ENCODE assay signal across 9 cellular contexts in genomic region chr19:7682175-7682855, GRCh38. TPM values are rescaled to one million over a fixed set of nuclear protein-coding genes. Genes with fewer than 3 reads are reported as not detected.
DNase-seq lines count a peak whose midpoint lies in the region; ATAC-seq and TF ChIP-seq lines count a peak whose summit lies in the region.
"Had no signal": no experiment of that assay in that cellular context is flagged by ENCODE, and none has a peak within 500 bp of the region (broad histone marks: within the 10 kb centered on the region; RNA-seq: fewer than 3 reads in every experiment).

No MANE protein-coding gene starts in this region.

- H3K27me3 Mint-ChIP-seq in activated CD8-positive, alpha-beta memory T cell treated with anti-CD3 and anti-CD28 coated beads, Interleukin-2, amount 10 ng/mL, durations not matched to agents 7 days and 5 days = peaks cover 13% of the 10 kb centered on the region
- peaks cover 4% of the 10 kb centered on the region for H3K27me3 Mint-ChIP-seq in activated naive CD8-positive, alpha-beta T cell treated with anti-CD3 and anti-CD28 coated beads, Interleukin-2, amount 10 ng/mL, durations not matched to agents 7 days and 5 days

- TF ChIP-seq CTCF in suprapubic skin (IDR thresholded peaks at IDR 0.05) = no peak

- ATAC-seq in activated CD8-positive, alpha-beta memory T cell treated with anti-CD3 and anti-CD28 coated beads, Interleukin-2, amount 10 ng/mL, durations not matched to agents 7 days and 5 days = no peak
- ATAC-seq in activated naive CD8-positive, alpha-beta T cell treated with anti-CD3 and anti-CD28 coated beads, Interleukin-2, amount 10 ng/mL, durations not matched to agents 7 days and 5 days (ENCODE audit: low read depth) = no peak
- ATAC-seq in HG02938 (IDR thresholded peaks at IDR 0.05; ENCODE audit: unreplicated experiment) (no peak), GM21360 (IDR thresholded peaks at IDR 0.05; ENCODE audit: unreplicated experiment) (no peak)

- H3K27ac ChIP-seq in suprapubic skin = no peak overlapping the region

- peaks cover 36% of the 10 kb centered on the region for H3K4me1 ChIP-seq in suprapubic skin

- peak overlapping the region; percentile 88 for H3K27ac Mint-ChIP-seq in activated CD8-positive, alpha-beta memory T cell treated with anti-CD3 and anti-CD28 coated beads, Interleukin-2, amount 10 ng/mL, durations not matched to agents 7 days and 5 days
- peak overlapping the region; percentile 95 for H3K27ac Mint-ChIP-seq in activated naive CD8-positive, alpha-beta T cell treated with anti-CD3 and anti-CD28 coated beads, Interleukin-2, amount 10 ng/mL, durations not matched to agents 7 days and 5 days

- TF ChIP-seq EP300 in suprapubic skin (IDR thresholded peaks at IDR 0.05) = no peak

- peaks cover 12% of the 10 kb centered on the region for H3K27me3 ChIP-seq in suprapubic skin

- H3K9me3 ChIP-seq in suprapubic skin = no peaks in the 10 kb centered on the region

- H3K4me3 Mint-ChIP-seq in activated CD8-positive, alpha-beta memory T cell treated with anti-CD3 and anti-CD28 coated beads, Interleukin-2, amount 10 ng/mL, durations not matched to agents 7 days and 5 days = peak overlapping the region; percentile 83
- peak overlapping the region; percentile 94 for H3K4me3 Mint-ChIP-seq in activated naive CD8-positive, alpha-beta T cell treated with anti-CD3 and anti-CD28 coated beads, Interleukin-2, amount 10 ng/mL, durations not matched to agents 7 days and 5 days

- no peak for TF ChIP-seq POLR2A in suprapubic skin (IDR thresholded peaks at IDR 0.05)

- no peaks in the 10 kb centered on the region for H3K9me3 Mint-ChIP-seq in activated CD8-positive, alpha-beta memory T cell treated with anti-CD3 and anti-CD28 coated beads, Interleukin-2, amount 10 ng/mL, durations not matched to agents 7 days and 5 days (ENCODE audit: low read depth)
- H3K9me3 Mint-ChIP-seq in activated naive CD8-positive, alpha-beta T cell treated with anti-CD3 and anti-CD28 coated beads, Interleukin-2, amount 10 ng/mL, durations not matched to agents 7 days and 5 days = no peaks in the 10 kb centered on the region

- peaks cover 12% of the 10 kb centered on the region for H3K36me3 Mint-ChIP-seq in activated CD8-positive, alpha-beta memory T cell treated with anti-CD3 and anti-CD28 coated beads, Interleukin-2, amount 10 ng/mL, durations not matched to agents 7 days and 5 days
- H3K36me3 Mint-ChIP-seq in activated naive CD8-positive, alpha-beta T cell treated with anti-CD3 and anti-CD28 coated beads, Interleukin-2, amount 10 ng/mL, durations not matched to agents 7 days and 5 days = peaks cover 7% of the 10 kb centered on the region

- POLR2A ChIA-PET in activated naive CD8-positive, alpha-beta T cell treated with anti-CD3 and anti-CD28 coated beads, Interleukin-2, amount 10 ng/mL, durations not matched to agents 7 days and 5 days (lab: Charles Lee) = no interaction called here

- DNase-seq in activated CD8-positive, alpha-beta memory T cell treated with anti-CD3 and anti-CD28 coated beads, Interleukin-2, amount 10 ng/mL, durations not matched to agents 7 days and 5 days = no peak
- DNase-seq in activated CD8-positive, alpha-beta memory T cell treated with anti-CD3 and anti-CD28 coated beads, Interleukin-2, amount 50 U/mL, for 4 hours = no peak
- DNase-seq in activated naive CD8-positive, alpha-beta T cell treated with anti-CD3 and anti-CD28 coated beads, Interleukin-2, amount 10 ng/mL, durations not matched to agents 7 days and 5 days = no peak
- DNase-seq in left kidney (ENCODE audit: low read depth, low spot score) = peak; percentile 84
- DNase-seq in suprapubic skin (ENCODE audit: low spot score in 2 of 2) = no peak
- no peak for DNase-seq in foreskin melanocyte

- peaks cover 27% of the 10 kb centered on the region for H3K36me3 ChIP-seq in suprapubic skin

- peaks cover 23% of the 10 kb centered on the region for H3K4me1 Mint-ChIP-seq in activated CD8-positive, alpha-beta memory T cell treated with anti-CD3 and anti-CD28 coated beads, Interleukin-2, amount 10 ng/mL, durations not matched to agents 7 days and 5 days
- peaks cover 24% of the 10 kb centered on the region for H3K4me1 Mint-ChIP-seq in activated naive CD8-positive, alpha-beta T cell treated with anti-CD3 and anti-CD28 coated beads, Interleukin-2, amount 10 ng/mL, durations not matched to agents 7 days and 5 days

- CTCF ChIA-PET in activated CD8-positive, alpha-beta memory T cell treated with anti-CD3 and anti-CD28 coated beads, Interleukin-2, amount 10 ng/mL, durations not matched to agents 7 days and 5 days (lab: Charles Lee) = no interaction called here

- H3K4me3 ChIP-seq in suprapubic skin = peak overlapping the region; percentile 95

- WGBS in suprapubic skin = 88% methylated on average over 47 of the region's 74 CpGs

RNA-seq across cellular contexts. Expression of gene TRAPPC5, which starts 1.7 kb away (rescaled TPM):
- 10 to 100 TPM; 80.1 to 91.0 TPM for total RNA-seq in activated CD8-positive, alpha-beta memory T cell treated with anti-CD3 and anti-CD28 coated beads, Interleukin-2, amount 10 ng/mL, durations not matched to agents 7 days and 5 days
- total RNA-seq in activated naive CD8-positive, alpha-beta T cell treated with anti-CD3 and anti-CD28 coated beads, Interleukin-2, amount 10 ng/mL, durations not matched to agents 7 days and 5 days = 10 to 100 TPM; 74.4 to 79.8 TPM
- 100 to 1,000 TPM in 2 of 4 donors, 10 to 100 TPM in 2; 63.0 to 144 (median 103) TPM for total RNA-seq in suprapubic skin

RNA-seq across cellular contexts. Expression of gene MCEMP1, which starts 5.4 kb away (rescaled TPM):
- total RNA-seq in activated CD8-positive, alpha-beta memory T cell treated with anti-CD3 and anti-CD28 coated beads, Interleukin-2, amount 10 ng/mL, durations not matched to agents 7 days and 5 days = not detected
- total RNA-seq in activated naive CD8-positive, alpha-beta T cell treated with anti-CD3 and anti-CD28 coated beads, Interleukin-2, amount 10 ng/mL, durations not matched to agents 7 days and 5 days = not detected
- 1 to 10 TPM in 1 of 4 donors, not detected in 3; 1.4 TPM for total RNA-seq in suprapubic skin
- total RNA-seq: dermis microvascular lymphatic vessel endothelial cell had no signal

RNA-seq across cellular contexts. Expression of gene RETN, which starts 13.5 kb away (rescaled TPM):
- not detected for total RNA-seq in activated CD8-positive, alpha-beta memory T cell treated with anti-CD3 and anti-CD28 coated beads, Interleukin-2, amount 10 ng/mL, durations not matched to agents 7 days and 5 days
- total RNA-seq in activated naive CD8-positive, alpha-beta T cell treated with anti-CD3 and anti-CD28 coated beads, Interleukin-2, amount 10 ng/mL, durations not matched to agents 7 days and 5 days = 1 to 10 TPM; 4.4 to 4.8 TPM
- not detected for total RNA-seq in suprapubic skin
- total RNA-seq: dermis microvascular lymphatic vessel endothelial cell had no signal

RNA-seq across cellular contexts. Expression of gene FCER2, which starts 19.6 kb away (rescaled TPM):
- under 1 TPM in 1 of 2 experiments, not detected in 1; 0.23 TPM for total RNA-seq in activated CD8-positive, alpha-beta memory T cell treated with anti-CD3 and anti-CD28 coated beads, Interleukin-2, amount 10 ng/mL, durations not matched to agents 7 days and 5 days
- under 1 TPM; 0.19 to 0.26 TPM for total RNA-seq in activated naive CD8-positive, alpha-beta T cell treated with anti-CD3 and anti-CD28 coated beads, Interleukin-2, amount 10 ng/mL, durations not matched to agents 7 days and 5 days
- not detected for total RNA-seq in suprapubic skin
- total RNA-seq: dermis microvascular lymphatic vessel endothelial cell had no signal

RNA-seq across cellular contexts. Expression of gene STXBP2, which starts 45.4 kb away (rescaled TPM):
- 100 to 1,000 TPM; 132 to 158 TPM for total RNA-seq in activated CD8-positive, alpha-beta memory T cell treated with anti-CD3 and anti-CD28 coated beads, Interleukin-2, amount 10 ng/mL, durations not matched to agents 7 days and 5 days
- total RNA-seq in activated naive CD8-positive, alpha-beta T cell treated with anti-CD3 and anti-CD28 coated beads, Interleukin-2, amount 10 ng/mL, durations not matched to agents 7 days and 5 days = 100 to 1,000 TPM; 170 to 189 TPM
- 10 to 100 TPM; 41.2 to 88.7 (median 50.9) TPM for total RNA-seq in suprapubic skin
